ENCODE assay signal across 7 cellular contexts in genomic region chr3:123328851-123329635, GRCh38.
DNase-seq lines count a peak whose midpoint lies in the region; ATAC-seq and TF ChIP-seq lines count a peak whose summit lies in the region.

No MANE protein-coding gene starts in this region.

- DNase-seq in GM13976 (ENCODE audit: low spot score) (peak; percentile 89), PC-9 (peak; percentile 42 to 80), fibroblast of mammary gland (ENCODE audit: low read depth) (peak; percentile 46)
- DNase-seq in Jurkat, Clone E6-1 (ENCODE audit: low read depth, low spot score) = peak; percentile 24
- DNase-seq in activated T-cell treated with anti-CD3 and anti-CD28 coated beads, Interleukin-2, amount 50 U/mL, for 48 hours = peak; percentile 83 to 86
- peak; percentile 82 for DNase-seq in stimulated activated naive CD8-positive, alpha-beta T cell treated with anti-CD3 and anti-CD28 coated beads, Interleukin-15, Interleukin-2, amounts not matched to agents 100 U/mL and 50 U/mL, for 24 hours

- H3K27ac ChIP-seq in PC-9 (no peak overlapping the region), neural cell (ENCODE audit: low read length) (no peak overlapping the region)

- CTCF ChIA-PET in PC-9 (lab: Charles Lee) = no interaction called here

- no peak for TF ChIP-seq EP300 in neural cell (conservative IDR thresholded peaks at IDR 0.05; ENCODE audit: poor library complexity, severe bottlenecking)

- no peaks in the 10 kb centered on the region for H3K27me3 ChIP-seq in PC-9 (ENCODE audit: insufficient read depth, low read depth)
- H3K27me3 ChIP-seq in neural cell (ENCODE audit: insufficient read depth, low read depth, low read length) = no peaks in the 10 kb centered on the region

- H3F3A ChIP-seq in PC-9 (ENCODE audit: insufficient read depth, low read depth) (no peaks in the 10 kb centered on the region), neural cell (ENCODE audit: insufficient read depth, low read length, poor library complexity, severe bottlenecking) (no peaks in the 10 kb centered on the region)

- H2AFZ ChIP-seq in PC-9 (no peak overlapping the region), neural cell (ENCODE audit: low read depth, low read length) (no peak overlapping the region)

- in situ Hi-C loops in GM13976 (cut with MboI; ENCODE audit: low sequenced_read_pairs, unreplicated experiment) = no loop called here

- H3K79me2 ChIP-seq in PC-9 (ENCODE audit: low read depth) = no peaks in the 10 kb centered on the region
- no peaks in the 10 kb centered on the region for H3K79me2 ChIP-seq in neural cell (replicated peaks; ENCODE audit: insufficient read depth, low read length)

- peak; percentile 86 for TF ChIP-seq RAD21 in neural cell (conservative IDR thresholded peaks at IDR 0.05)

- no peak overlapping the region for H3K4me3 ChIP-seq in Jurkat, Clone E6-1 (ENCODE audit: low read length)
- H3K4me3 ChIP-seq in PC-9 (no peak overlapping the region), fibroblast of mammary gland (ENCODE audit: control insufficient read depth, low read depth, low read length) (no peak overlapping the region), neural cell (ENCODE audit: low read length) (no peak overlapping the region)

- H3K4me2 ChIP-seq in PC-9 (no peak overlapping the region), neural cell (ENCODE audit: low read length) (no peak overlapping the region)

- ATAC-seq in stimulated activated naive CD8-positive, alpha-beta T cell treated with anti-CD3 and anti-CD28 coated beads, Interleukin-15, Interleukin-2, amounts not matched to agents 100 U/mL and 50 U/mL, for 24 hours = peak; percentile 69

- intact Hi-C loops in PC-9 (cut with micrococcal nuclease; ENCODE audit: unreplicated experiment) = loop anchor here (1.0 to 10.0 kb wide), 5 partner anchors 160 to 1226 kb away; no protein-coding TSS in a partner anchor

- TF ChIP-seq CTCF in GM13976 (IDR thresholded peaks at IDR 0.05; ENCODE audit: borderline replicate concordance, control extremely low read depth, extremely low read depth, insufficient read depth, missing control alignments) (peak; percentile 96), PC-9 (conservative IDR thresholded peaks at IDR 0.05) (peak; percentile 91), fibroblast of mammary gland (conservative IDR thresholded peaks at IDR 0.05; ENCODE audit: control insufficient read depth, insufficient read depth, low read depth, low read length) (peak; percentile 85), neural cell (IDR thresholded peaks at IDR 0.05; ENCODE audit: poor library complexity, severe bottlenecking) (peak; percentile 91)

- H3K9me2 ChIP-seq in PC-9 (ENCODE audit: insufficient read depth) = no peaks in the 10 kb centered on the region
- H3K9me2 ChIP-seq in neural cell (ENCODE audit: insufficient read depth, low read length) = no peaks in the 10 kb centered on the region

- H3K9me3 ChIP-seq in PC-9 (ENCODE audit: insufficient read depth, low read depth) = no peaks in the 10 kb centered on the region
- no peaks in the 10 kb centered on the region for H3K9me3 ChIP-seq in neural cell (ENCODE audit: low read length)

- H3K9ac ChIP-seq in neural cell (ENCODE audit: low read length) = no peak overlapping the region

- BruUV-seq in PC-9 (replicated peaks; lab: Mats Ljungman, UMichigan) = no TSS peak

- no peaks in the 10 kb centered on the region for H3K36me3 ChIP-seq in PC-9 (ENCODE audit: low read depth)
- no peaks in the 10 kb centered on the region for H3K36me3 ChIP-seq in neural cell (ENCODE audit: insufficient read depth, low read length)

- H3K4me1 ChIP-seq in PC-9 (replicated peaks; ENCODE audit: insufficient read depth) = no peaks in the 10 kb centered on the region

- no peaks in the 10 kb centered on the region for H4K20me1 ChIP-seq in PC-9 (ENCODE audit: insufficient read depth)
- no peaks in the 10 kb centered on the region for H4K20me1 ChIP-seq in neural cell (ENCODE audit: insufficient read depth)

- POLR2A ChIA-PET in PC-9 (lab: Charles Lee; ENCODE audit: unreplicated experiment) = no interaction called here

TF ChIP-seq in neural cell, 6 proteins besides CTCF, POLR2A, EP300 and RAD21:
- TF ChIP-seq SMC3 (conservative IDR thresholded peaks at IDR 0.05; ENCODE audit: poor library complexity) = peak; percentile 97
- TF ChIP-seq EZH2 (IDR thresholded peaks at IDR 0.05; ENCODE audit: borderline replicate concordance, insufficient read depth, low read length, poor library complexity, severe bottlenecking) = no peak
TF ChIP-seq in neural cell: peak in this region for 1.

Comparison
In these comparisons a context has a peak if more than half of its experiments do, and no peak if none do; other contexts are left out.
1. DNase-seq: peak in every context shown above with its lines; median percentile 89 in GM13976; 84 in activated T-cell treated with anti-CD3 and anti-CD28 coated beads, Interleukin-2, amount 50 U/mL, for 48 hours; 82 in stimulated activated naive CD8-positive, alpha-beta T cell treated with anti-CD3 and anti-CD28 coated beads, Interleukin-15, Interleukin-2, amounts not matched to agents 100 U/mL and 50 U/mL, for 24 hours; 61 in PC-9; 46 in fibroblast of mammary gland; 24 in Jurkat, Clone E6-1.